ENCODE assay signal across 11 cellular contexts in the genomic region with DNA sequence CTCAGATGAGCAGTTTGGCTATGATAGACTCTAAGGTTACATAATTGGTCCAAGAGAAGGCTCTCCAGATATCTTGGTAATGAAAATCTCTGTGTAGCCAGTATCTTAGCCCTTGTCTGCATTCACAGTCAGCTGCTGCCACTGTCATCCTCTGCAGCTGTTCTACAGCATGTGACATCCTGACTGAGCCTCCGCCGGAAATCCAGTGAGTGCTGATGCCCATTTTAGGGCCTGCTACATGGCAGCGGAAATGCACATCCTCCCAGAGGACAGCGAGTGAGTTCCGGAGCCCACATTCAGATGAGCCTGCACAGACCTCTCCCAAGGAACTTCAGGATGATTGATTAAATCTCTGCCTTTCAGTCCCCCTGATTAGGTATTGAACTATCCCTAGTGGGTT.
DNase-seq lines count a peak whose midpoint lies in the region; ATAC-seq and TF ChIP-seq lines count a peak whose summit lies in the region.
"Had no signal": no experiment of that assay in that cellular context is flagged by ENCODE, and none has a peak within 500 bp of the region (broad histone marks: within the 10 kb centered on the region; RNA-seq: fewer than 3 reads in every experiment).

No MANE protein-coding gene starts in this region.

- no peak overlapping the region for H3K4me3 Mint-ChIP-seq in CD8-positive, alpha-beta T cell
- H3K4me3 Mint-ChIP-seq in WTC11 = no peak overlapping the region

- H3K4me2 ChIP-seq in mesenchymal stem cell (ENCODE audit: low read length, poor library complexity, severe bottlenecking) = no peak overlapping the region

- H3K36me3 Mint-ChIP-seq in CD8-positive, alpha-beta T cell = no peaks in the 10 kb centered on the region
- H3K36me3 Mint-ChIP-seq in WTC11 = no peaks in the 10 kb centered on the region

- no peak for TF ChIP-seq EP300 in suprapubic skin (IDR thresholded peaks at IDR 0.05)

- no peak for TF ChIP-seq CTCF in CD8-positive, alpha-beta T cell (IDR thresholded peaks at IDR 0.05)
- TF ChIP-seq CTCF in WTC11 (IDR thresholded peaks at IDR 0.05) (no peak), suprapubic skin (IDR thresholded peaks at IDR 0.05) (no peak)

- no peak overlapping the region for H2AK5ac ChIP-seq in mesenchymal stem cell (ENCODE audit: low read length, severe bottlenecking)

- H2BK120ac ChIP-seq in mesenchymal stem cell (ENCODE audit: low read depth, low read length) = no peak overlapping the region

- POLR2A ChIA-PET in CD8-positive, alpha-beta T cell (lab: Charles Lee) = no interaction called here
- POLR2A ChIA-PET in WTC11 (lab: Charles Lee) = no interaction called here

- DNase-seq in CD8-positive, alpha-beta T cell = peak in 3 of 7 experiments; percentile 6 to 49 (median 37)
- DNase-seq in amygdala (lab: John Stamatoyannopoulos, UW) = peak in 32 of 56 donors; percentile 1 to 64 (median 20)
- DNase-seq in mesenchymal stem cell = peak; percentile 25
- DNase-seq in H4 (ENCODE audit: low spot score) = no peak
- no peak for DNase-seq in erythroblast (lab: John Stamatoyannopoulos, UW)
- DNase-seq in WTC11 (ENCODE audit: low spot score) = no peak
- no peak for DNase-seq in suprapubic skin (ENCODE audit: low spot score in 2 of 2)
- DNase-seq: activated CD8-positive, alpha-beta memory T cell treated with anti-CD3 and anti-CD28 coated beads, Interleukin-2, amount 50 U/mL, for 4 hours; DMS 273 treated with DMSO at 0.1 percent for 48 hours had no signal

- H3K27me3 ChIP-seq in CD8-positive, alpha-beta T cell (ENCODE audit: insufficient read depth, low read length) = no peaks in the 10 kb centered on the region
- H3K27me3 ChIP-seq in mesenchymal stem cell (ENCODE audit: control insufficient read depth in 1 of 2, insufficient read depth in 1 of 2, low read length in 2 of 2) (peaks cover 0 to 6% of the 10 kb centered on the region in 2 experiments), suprapubic skin (no peaks in the 10 kb centered on the region)

- no peak overlapping the region for H3K23ac ChIP-seq in mesenchymal stem cell (ENCODE audit: low read length in 2 of 2)

- no peaks in the 10 kb centered on the region for H3K4me1 Mint-ChIP-seq in CD8-positive, alpha-beta T cell (ENCODE audit: low read depth)
- peaks cover 8% of the 10 kb centered on the region; the same call in 1 of the 2 replicates for H3K4me1 Mint-ChIP-seq in WTC11

- H2BK15ac ChIP-seq in mesenchymal stem cell (ENCODE audit: low read depth, poor library complexity, severe bottlenecking) = no peak overlapping the region

- H3K4me1 ChIP-seq in CD8-positive, alpha-beta T cell (ENCODE audit: insufficient read depth, low read length) = no peaks in the 10 kb centered on the region
- H3K4me1 ChIP-seq in mesenchymal stem cell (ENCODE audit: control insufficient read depth, insufficient read depth, low read depth, low read length) (no peaks in the 10 kb centered on the region), suprapubic skin (no peaks in the 10 kb centered on the region)

- H3K18ac ChIP-seq in mesenchymal stem cell (ENCODE audit: low read depth in 1 of 2, low read length in 2 of 2) = no peak overlapping the region

- whole genome bisulfite sequencing in mesenchymal stem cell = 90% methylated on average over 5 of the region's 5 CpGs
- 44% methylated on average over 4 of the region's 5 CpGs for WGBS in suprapubic skin

- H3K9ac ChIP-seq in mesenchymal stem cell (ENCODE audit: low read length) = no peak overlapping the region

- no peaks in the 10 kb centered on the region for H3K79me1 ChIP-seq in mesenchymal stem cell (replicated peaks; ENCODE audit: low read length, poor library complexity, severe bottlenecking)

- no peak overlapping the region for H3K4me3 ChIP-seq in CD8-positive, alpha-beta T cell (ENCODE audit: low read depth, low read length)
- no peak overlapping the region for H3K4me3 ChIP-seq in mesenchymal stem cell (ENCODE audit: insufficient read depth in 1 of 2, low read depth in 1 of 2, low read length in 2 of 2)
- H3K4me3 ChIP-seq in suprapubic skin = no peak overlapping the region
- H3K4me3 ChIP-seq: SK-N-MC had no signal

- H3K27me3 Mint-ChIP-seq in CD8-positive, alpha-beta T cell (ENCODE audit: low read depth) = no peaks in the 10 kb centered on the region
- H3K27me3 Mint-ChIP-seq in WTC11 (ENCODE audit: low read depth) = no peaks in the 10 kb centered on the region

- H2BK5ac ChIP-seq in mesenchymal stem cell (ENCODE audit: low read depth, low read length, poor library complexity, severe bottlenecking) = no peak overlapping the region

- CTCF ChIA-PET in CD8-positive, alpha-beta T cell (lab: Charles Lee) = no interaction called here
- CTCF ChIA-PET in WTC11 (lab: Charles Lee) = no interaction called here

- H3K36me3 ChIP-seq in CD8-positive, alpha-beta T cell (ENCODE audit: insufficient read depth, low read length) = no peaks in the 10 kb centered on the region
- H3K36me3 ChIP-seq in mesenchymal stem cell (ENCODE audit: control insufficient read depth in 1 of 2, insufficient read depth in 2 of 2, low read depth in 1 of 2, low read length in 2 of 2) (no peaks in the 10 kb centered on the region), suprapubic skin (no peaks in the 10 kb centered on the region)

- H4K8ac ChIP-seq in mesenchymal stem cell (ENCODE audit: low read length) = no peak overlapping the region

- TF ChIP-seq POLR2A in erythroblast (IDR thresholded peaks at IDR 0.05; ENCODE audit: low read length) = no peak
- TF ChIP-seq POLR2A in suprapubic skin (IDR thresholded peaks at IDR 0.05) = no peak

- no peaks in the 10 kb centered on the region for H3K9me3 ChIP-seq in CD8-positive, alpha-beta T cell (ENCODE audit: low read length)
- H3K9me3 ChIP-seq in mesenchymal stem cell (ENCODE audit: control insufficient read depth, low read length) (no peaks in the 10 kb centered on the region), suprapubic skin (no peaks in the 10 kb centered on the region)

- H2BK12ac ChIP-seq in mesenchymal stem cell (ENCODE audit: low read length in 2 of 2) = no peak overlapping the region

- no peaks in the 10 kb centered on the region for H3K9me3 Mint-ChIP-seq in CD8-positive, alpha-beta T cell
- H3K9me3 Mint-ChIP-seq in WTC11 = 0 out of 2 replicates have a peak, but pooled peaks cover 3% of the 10 kb centered on the region

- ATAC-seq in CD8-positive, alpha-beta T cell = peak; percentile 40
- peak; percentile 72 for ATAC-seq in GM21619 (IDR thresholded peaks at IDR 0.05; ENCODE audit: unreplicated experiment)
- no peak for ATAC-seq in WTC11

- no peak overlapping the region for H2AFZ ChIP-seq in mesenchymal stem cell (ENCODE audit: low read depth, low read length)

- no peak overlapping the region for H4K91ac ChIP-seq in mesenchymal stem cell (ENCODE audit: low read length)

- H3K14ac ChIP-seq in mesenchymal stem cell (ENCODE audit: low read length in 2 of 2) = no peak overlapping the region

- no peak overlapping the region for H3K27ac Mint-ChIP-seq in CD8-positive, alpha-beta T cell
- no peak overlapping the region for H3K27ac Mint-ChIP-seq in WTC11

- H3K4ac ChIP-seq in mesenchymal stem cell (ENCODE audit: low read depth in 1 of 2, low read length in 2 of 2) = no peak overlapping the region

- no peak overlapping the region for H3K27ac ChIP-seq in CD8-positive, alpha-beta T cell (ENCODE audit: low read depth, low read length)
- H3K27ac ChIP-seq in mesenchymal stem cell (ENCODE audit: low read length, poor library complexity, severe bottlenecking) (no peak overlapping the region), suprapubic skin (no peak overlapping the region)
- H3K27ac ChIP-seq: SK-N-MC had no signal

- intact Hi-C loops in CD8-positive, alpha-beta T cell (cut with DNase I, micrococcal nuclease) = no loop called here

TF ChIP-seq in WTC11, 78 proteins besides CTCF, POLR2A, EP300 and RAD21:
- TF ChIP-seq IRF2 (CRISPR knock-in tag; IDR thresholded peaks at IDR 0.05; ENCODE audit: borderline replicate concordance, low read depth) (no peak), JUN (CRISPR knock-in tag; IDR thresholded peaks at IDR 0.05) (no peak)

Comparison
In these comparisons a context has a peak if more than half of its experiments do, and no peak if none do; other contexts are left out.
1. DNase-seq: peak in amygdala (32 of 56) and mesenchymal stem cell (single experiment); none in H4 (single experiment), erythroblast (0 of 2), WTC11 (single experiment) and suprapubic skin (0 of 2).